ENCODE assay signal across 24 cellular contexts in the genomic region with DNA sequence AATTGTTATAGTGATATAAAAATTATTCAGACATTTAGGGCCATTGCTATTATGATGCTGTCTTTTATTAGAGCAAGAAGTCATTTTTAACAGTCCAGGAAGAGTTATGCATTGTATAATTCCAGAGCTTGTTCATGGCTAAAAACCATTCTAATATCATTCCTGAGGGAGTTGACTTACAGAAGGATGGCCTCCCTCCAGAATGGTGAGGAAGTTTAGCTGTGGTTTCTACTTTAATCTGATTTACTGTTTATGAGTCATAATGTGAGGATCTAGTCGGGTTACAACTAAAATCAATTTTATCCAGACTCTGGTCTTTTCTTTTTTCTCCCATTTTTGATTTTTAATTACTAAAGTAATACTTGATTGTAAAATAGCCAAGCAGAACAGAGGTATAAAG. TPM values are rescaled to one million over a fixed set of nuclear protein-coding genes. Genes with fewer than 3 reads are reported as not detected.
DNase-seq lines count a peak whose midpoint lies in the region; ATAC-seq, FAIRE-seq and TF ChIP-seq lines count a peak whose summit lies in the region.
"Had no signal": no experiment of that assay in that cellular context is flagged by ENCODE, and none has a peak within 500 bp of the region (broad histone marks: within the 10 kb centered on the region; RNA-seq: fewer than 3 reads in every experiment).

No MANE protein-coding gene starts in this region.

- no peak overlapping the region for H3K4me2 ChIP-seq in endothelial cell of umbilical vein (ENCODE audit: insufficient read depth, low read length)

- H3K27ac ChIP-seq in endothelial cell of umbilical vein (ENCODE audit: insufficient read depth, low read depth, low read length), result no peak overlapping the region
- H3K27ac ChIP-seq in pancreas, result no peak overlapping the region
- H3K27ac ChIP-seq: tibial artery had no signal

- POLR2A ChIA-PET in endothelial cell of umbilical vein (lab: Charles Lee), result no interaction called here

- no peaks in the 10 kb centered on the region for H4K20me1 ChIP-seq in endothelial cell of umbilical vein (replicated peaks; ENCODE audit: control insufficient read depth, extremely low read depth, insufficient read depth, low read length)

- H2AFZ ChIP-seq in endothelial cell of umbilical vein (ENCODE audit: low read depth, low read length), result no peak overlapping the region

- no TSS peak for BruUV-seq in endothelial cell of umbilical vein (replicated peaks; lab: Mats Ljungman, UMichigan)

- ATAC-seq in pancreas (peak in 2 of 4 donors; percentile 19 to 46), HG02852 (IDR thresholded peaks at IDR 0.05; ENCODE audit: unreplicated experiment) (no peak), GM19395 (IDR thresholded peaks at IDR 0.05; ENCODE audit: unreplicated experiment) (no peak)
- ATAC-seq: activated T-helper 17 cell treated with anti-CD3 and anti-CD28 coated beads, Interleukin-2, amount 50 U/mL, for 72 hours; natural killer cell; stimulated activated memory B cell treated with anti-CD40 and anti-IgM and Interleukin-4, amounts not matched to agents 10 μg/mL and 1 μg/mL and 100 μg/mL, for 72 hours had no signal

- CTCF ChIA-PET in endothelial cell of umbilical vein (lab: Charles Lee), result interaction anchor here (0.8 to 1.0 kb wide), 3 partner anchors 15 to 604 kb away, joined by 3 to 4 read pairs (median 3); no protein-coding TSS in a partner anchor

- intact Hi-C loops in endothelial cell of umbilical vein (cut with micrococcal nuclease), result no loop called here
- intact Hi-C loops in pancreas (cut with DNase I), result no loop called here

- H3K4me1 ChIP-seq in endothelial cell of umbilical vein (ENCODE audit: control insufficient read depth, extremely low read depth, insufficient read depth, low read length) (no peaks in the 10 kb centered on the region), pancreas (peaks cover 0 to 6% (median 0%) of the 10 kb centered on the region in 3 donors)
- H3K4me1 ChIP-seq: tibial artery had no signal

- no peaks in the 10 kb centered on the region for H3K9me3 ChIP-seq in endothelial cell of umbilical vein (replicated peaks; ENCODE audit: control insufficient read depth, insufficient read depth, low read length)
- no peaks in the 10 kb centered on the region for H3K9me3 ChIP-seq in pancreas
- H3K9me3 ChIP-seq: tibial artery had no signal

- dilution Hi-C loops in endothelial cell of umbilical vein (cut with MboI; ENCODE audit: extremely low pct_ligation_motif_present, low sequenced_read_pairs), result no loop called here

- no peak for TF ChIP-seq CTCF in endothelial cell of umbilical vein (IDR thresholded peaks at IDR 0.05; ENCODE audit: extremely low read depth in 1 of 2, insufficient read depth in 1 of 2, low read depth in 1 of 2, low read length in 2 of 2)
- TF ChIP-seq CTCF in pancreas (IDR thresholded peaks at IDR 0.05), result no peak

- DNase-seq in EH (ENCODE audit: low read depth), result peak; percentile 80
- DNase-seq in HTR-8/SVneo (ENCODE audit: insufficient read length, low spot score), result peak; percentile 27
- no peak for DNase-seq in endothelial cell of umbilical vein (ENCODE audit: low read depth, low spot score)
- DNase-seq in pancreas, result no peak
- no peak for DNase-seq in GM12892 (ENCODE audit: insufficient read length)
- no peak for DNase-seq in NOMO-1 treated with DMSO at 0.1 percent for 48 hours (lab: John Stamatoyannopoulos, UW; ENCODE audit: unreplicated experiment)
- DNase-seq: activated CD4-positive, CD25-positive, alpha-beta regulatory T cell; activated CD8-positive, alpha-beta memory T cell treated with anti-CD3 and anti-CD28 coated beads for 24 hours; amygdala; C1 segment of cervical spinal cord; DMS 273 treated with DMSO at 0.1 percent for 48 hours; glutamatergic neuron; islet precursor cell; natural killer cell; NCI-H2081 treated with DMSO at 0.1 percent for 48 hours; tibial artery had no signal

- H3K36me3 ChIP-seq in endothelial cell of umbilical vein (ENCODE audit: control insufficient read depth in 2 of 2, extremely low read depth in 1 of 2, insufficient read depth in 2 of 2, low read length in 2 of 2), result no peaks in the 10 kb centered on the region
- H3K36me3 ChIP-seq in pancreas, result no peaks in the 10 kb centered on the region
- H3K36me3 ChIP-seq: tibial artery had no signal

- 5 to 7% methylated on average over 1 of the region's 1 CpG for WGBS in pancreas, 2 donors

- TF ChIP-seq POLR2A in endothelial cell of umbilical vein (IDR thresholded peaks at IDR 0.05; ENCODE audit: low read depth, low read length) (no peak), GM12892 (IDR thresholded peaks at IDR 0.05; ENCODE audit: low read depth, low read length) (no peak)

- H3K9ac ChIP-seq in endothelial cell of umbilical vein (replicated peaks; ENCODE audit: extremely low read depth, insufficient read depth, low read length), result no peak overlapping the region

- FAIRE-seq in HTR-8/SVneo (lab: Jason Lieb, UNC) (no peak), endothelial cell of umbilical vein (lab: Jason Lieb, UNC) (peak; percentile 28), pancreas (lab: Jason Lieb, UNC) (peak; percentile 81), GM12892 (lab: Jason Lieb, UNC) (no peak)
- FAIRE-seq: endometrium, GM19239 had no signal

- H3K4me3 ChIP-seq in endothelial cell of umbilical vein (replicated peaks in 1 of 3; ENCODE audit: insufficient read depth in 1 of 3, low read depth in 1 of 3, low read length in 3 of 3), result no peak overlapping the region
- H3K4me3 ChIP-seq in pancreas, result no peak overlapping the region
- H3K4me3 ChIP-seq: tibial artery had no signal

- H3K9me1 ChIP-seq in endothelial cell of umbilical vein (replicated peaks; ENCODE audit: control insufficient read depth, extremely low read depth, insufficient read depth, low read length), result no peaks in the 10 kb centered on the region

- H3K79me2 ChIP-seq in endothelial cell of umbilical vein (ENCODE audit: control insufficient read depth, insufficient read depth, low read length), result no peaks in the 10 kb centered on the region

- H3K27me3 ChIP-seq in endothelial cell of umbilical vein (ENCODE audit: control insufficient read depth in 2 of 2, insufficient read depth in 2 of 2, low read length in 2 of 2), result no peaks in the 10 kb centered on the region
- no peaks in the 10 kb centered on the region for H3K27me3 ChIP-seq in pancreas
- H3K27me3 ChIP-seq: tibial artery had no signal

TF ChIP-seq in endothelial cell of umbilical vein, 7 proteins besides CTCF, POLR2A, EP300 and RAD21:
- TF ChIP-seq GATA2 (IDR thresholded peaks at IDR 0.05; ENCODE audit: insufficient read depth, insufficient read length, low read depth, low read length) (no peak), FOS (IDR thresholded peaks at IDR 0.05; ENCODE audit: borderline replicate concordance, insufficient read depth, low read length) (no peak), JUN (IDR thresholded peaks at IDR 0.05; ENCODE audit: borderline replicate concordance, insufficient read depth, insufficient read length, low read depth) (no peak), EZH2 (IDR thresholded peaks at IDR 0.05; ENCODE audit: borderline replicate concordance, low read depth, low read length, severe bottlenecking) (no peak)

RNA-seq across cellular contexts. Expression of gene ANKFN1, which starts 41.2 kb away (rescaled TPM):
- total RNA-seq in endothelial cell of umbilical vein (not detected in 2 replicates), pancreas (under 1 TPM in 2 of 6 donors, not detected in 4; 0.16 to 0.20 TPM)
- polyA plus RNA-seq in endothelial cell of umbilical vein (0.13 and 0.15 TPM in 2 replicates), pancreas (under 1 TPM; 0.05 to 0.08 TPM)
- 0.21 and 0.23 TPM in 2 replicates for polyA plus RNA-seq in endothelial cell of umbilical vein (2011; cell fraction: cytosol; rRNA removed)
- 0.47 and 0.53 TPM in 2 replicates for polyA plus RNA-seq in endothelial cell of umbilical vein (2011; cell fraction: nucleus; rRNA removed)
- 0.16 TPM in 2 replicates for polyA plus RNA-seq in endothelial cell of umbilical vein (2012)
- polyA minus RNA-seq in endothelial cell of umbilical vein, result 0.23 and 0.61 TPM in 2 replicates
- polyA minus RNA-seq in endothelial cell of umbilical vein (2011; cell fraction: cytosol; rRNA and poly(A)+ RNA removed), result not detected
- polyA minus RNA-seq in endothelial cell of umbilical vein (2011; cell fraction: nucleus; rRNA and poly(A)+ RNA removed), result 0.43 and 0.96 TPM in 2 replicates
- polyA plus RNA-seq in GM12892 (2012; ENCODE audit: missing spikeins), result 0.17 TPM
- total RNA-seq: natural killer cell; progenitor cell of endocrine pancreas; T-helper 2 cell treated with Interferon-gamma antibody and Interleukin-4, amounts not matched to agents 100 ng/mL and 5 ng/mL, for 36 hours had no signal

Comparison
In these comparisons a context has a peak if more than half of its experiments do, and no peak if none do; other contexts are left out.
1. DNase-seq: peak in EH (single experiment) and HTR-8/SVneo (single experiment); none in endothelial cell of umbilical vein (single experiment), pancreas (0 of 6), GM12892 (single experiment) and NOMO-1 treated with DMSO at 0.1 percent for 48 hours (single experiment).